ENCODE assay signal across 28 cellular contexts in the genomic region with DNA sequence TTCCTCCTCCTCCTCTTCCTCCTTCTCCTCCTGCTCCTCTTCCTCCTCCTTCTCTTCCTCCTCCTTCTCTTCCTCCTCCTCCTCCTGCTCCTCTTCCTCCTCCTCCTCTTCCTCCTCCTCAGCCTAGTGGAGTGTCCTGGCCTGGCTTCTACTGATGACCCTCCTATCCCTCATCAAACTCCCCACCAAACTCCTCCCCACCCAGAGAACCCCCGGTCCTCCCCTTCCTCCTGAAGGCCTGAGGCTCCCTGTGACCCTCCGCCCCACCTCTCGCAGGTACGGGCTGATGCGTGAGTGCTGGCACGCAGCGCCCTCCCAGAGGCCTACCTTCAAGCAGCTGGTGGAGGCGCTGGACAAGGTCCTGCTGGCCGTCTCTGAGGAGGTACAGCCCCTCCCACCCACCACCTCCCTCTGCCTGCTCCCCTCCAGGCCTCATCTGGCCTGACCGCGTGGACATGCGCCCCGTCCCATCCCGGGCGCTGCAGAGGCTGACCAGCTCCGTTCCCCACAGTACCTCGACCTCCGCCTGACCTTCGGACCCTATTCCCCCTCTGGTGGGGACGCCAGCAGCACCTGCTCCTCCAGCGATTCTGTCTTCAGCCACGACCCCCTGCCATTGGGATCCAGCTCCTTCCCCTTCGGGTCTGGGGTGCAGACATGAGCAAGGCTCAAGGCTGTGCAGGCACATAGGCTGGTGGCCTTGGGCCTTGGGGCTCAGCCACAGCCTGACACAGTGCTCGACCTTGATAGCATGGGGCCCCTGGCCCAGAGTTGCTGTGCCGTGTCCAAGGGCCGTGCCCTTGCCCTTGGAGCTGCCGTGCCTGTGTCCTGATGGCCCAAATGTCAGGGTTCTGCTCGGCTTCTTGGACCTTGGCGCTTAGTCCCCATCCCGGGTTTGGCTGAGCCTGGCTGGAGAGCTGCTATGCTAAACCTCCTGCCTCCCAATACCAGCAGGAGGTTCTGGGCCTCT. TPM values are rescaled to one million over a fixed set of nuclear protein-coding genes. Genes with fewer than 3 reads are reported as not detected.
DNase-seq lines count a peak whose midpoint lies in the region; ATAC-seq and TF ChIP-seq lines count a peak whose summit lies in the region.
"Had no signal": no experiment of that assay in that cellular context is flagged by ENCODE, and none has a peak within 500 bp of the region (broad histone marks: within the 10 kb centered on the region; RNA-seq: fewer than 3 reads in every experiment).

No MANE protein-coding gene starts in this region.

- H3K36me3 ChIP-seq in Caco-2 (ENCODE audit: control insufficient read depth, insufficient read depth, low read length) (peaks cover 7% of the 10 kb centered on the region; the same call in 1 of the 2 replicates), HCT116 (ENCODE audit: control insufficient read depth in 1 of 2, insufficient read depth in 2 of 2, low read length in 2 of 2) (peaks cover 0 to 5% of the 10 kb centered on the region in 2 experiments; a peak in 1 of 4 replicates)
- H3K36me3 ChIP-seq: gastroesophageal sphincter, thyroid gland had no signal

- H2AFZ ChIP-seq in HCT116 (ENCODE audit: low read depth, low read length, poor library complexity, severe bottlenecking), result no peak overlapping the region
- H2AFZ ChIP-seq: hepatocyte, PC-9 had no signal

- TSS peak; percentile 28 for BruUV-seq in Caco-2 (replicated peaks; lab: Mats Ljungman, UMichigan)
- BruUV-seq in HCT116 (replicated peaks; lab: Mats Ljungman, UMichigan), result TSS peak; percentile 40

- DNase-seq in Caco-2 (peak in 1 of 2 experiments; percentile 45), HCT116 (ENCODE audit: low read depth, low spot score) (no peak), left lobe of liver (ENCODE audit: low spot score) (no peak), progenitor cell of endocrine pancreas (ENCODE audit: low spot score, unreplicated experiment) (no peak), T-cell (no peak), GOT3 (lab: John Stamatoyannopoulos, UW) (no peak), LoVo (ENCODE audit: low spot score) (no peak)
- DNase-seq: ACHN; CD8-positive, alpha-beta T cell; DMS153; HFFc6; MM.1S; NCI-H2029 treated with DMSO at 0.1 percent for 48 hours; NCI-H526 treated with DMSO at 0.1 percent for 48 hours; NK-92 treated with Interleukin-12 subunit alpha and Interleukin-12 subunit beta, amount 100 ng/mL, for 24 hours; PC-9; Right ventricle myocardium superior; stimulated activated CD4-positive, alpha-beta T cell treated with anti-CD3 and anti-CD28 coated beads, Interleukin-12 subunit alpha, Interleukin-12 subunit beta, amount 100 ng/mL, for 4 hours; stimulated activated CD4-positive, alpha-beta T cell treated with anti-CD3 and anti-CD28 coated beads, Interleukin-2, amount 100 ng/mL, for 48 hours; thyroid gland had no signal

- H3K4me3 ChIP-seq in Caco-2 (ENCODE audit: low read depth, low read length), result no peak overlapping the region
- no peak overlapping the region for H3K4me3 ChIP-seq in HCT116 (replicated peaks in 1 of 2; ENCODE audit: low read depth in 1 of 2, low read length in 2 of 2)
- H3K4me3 ChIP-seq: gastroesophageal sphincter, hepatocyte, lung, PC-9, thyroid gland had no signal

- H3K9me3 Mint-ChIP-seq in Caco-2 (ENCODE audit: unreplicated experiment), result no peaks in the 10 kb centered on the region
- no peaks in the 10 kb centered on the region for H3K9me3 Mint-ChIP-seq in progenitor cell of endocrine pancreas (ENCODE audit: low read depth)
- no peaks in the 10 kb centered on the region for H3K9me3 Mint-ChIP-seq in T-cell
- H3K9me3 Mint-ChIP-seq: activated naive CD4-positive, alpha-beta T cell treated with anti-CD3 and anti-CD28 coated beads, Interleukin-2, amount 50 U/mL, for 24 hours; activated T-helper 17 cell treated with anti-CD3 and anti-CD28 coated beads, Interleukin-2, amount 50 U/mL, for 72 hours; CD8-positive, alpha-beta T cell; HFFc6 had no signal

- H3K27me3 ChIP-seq in Caco-2 (replicated peaks; ENCODE audit: control insufficient read depth, insufficient read depth, low read length) (no peaks in the 10 kb centered on the region), HCT116 (ENCODE audit: insufficient read depth, low read length) (no peaks in the 10 kb centered on the region)
- H3K27me3 ChIP-seq: hepatocyte, thyroid gland had no signal

- H3K9ac ChIP-seq in HCT116 (ENCODE audit: low read length), result no peak overlapping the region
- H3K9ac ChIP-seq: KMS-11 had no signal

- H3K27me3 Mint-ChIP-seq in Caco-2 (ENCODE audit: insufficient read depth, unreplicated experiment) (no peaks in the 10 kb centered on the region), progenitor cell of endocrine pancreas (no peaks in the 10 kb centered on the region), T-cell (peaks cover 0 to 2% of the 10 kb centered on the region in 2 donors)
- H3K27me3 Mint-ChIP-seq: activated naive CD4-positive, alpha-beta T cell treated with anti-CD3 and anti-CD28 coated beads, Interleukin-2, amount 50 U/mL, for 24 hours; activated T-helper 17 cell treated with anti-CD3 and anti-CD28 coated beads, Interleukin-2, amount 50 U/mL, for 72 hours; B cell had no signal

- H3K27ac Mint-ChIP-seq in Caco-2 (ENCODE audit: unreplicated experiment), result peak overlapping the region; percentile 80
- peak overlapping the region; percentile 81 for H3K27ac Mint-ChIP-seq in progenitor cell of endocrine pancreas
- H3K27ac Mint-ChIP-seq in T-cell, result no peak overlapping the region
- H3K27ac Mint-ChIP-seq: activated naive CD4-positive, alpha-beta T cell treated with anti-CD3 and anti-CD28 coated beads, Interleukin-2, amount 50 U/mL, for 24 hours; activated T-helper 17 cell treated with anti-CD3 and anti-CD28 coated beads, Interleukin-2, amount 50 U/mL, for 72 hours; B cell; CD8-positive, alpha-beta T cell; HFFc6 had no signal

- no peak for TF ChIP-seq RAD21 in HCT116 (IDR thresholded peaks at IDR 0.05; ENCODE audit: low read depth)

- H3K4me3 Mint-ChIP-seq in Caco-2 (ENCODE audit: unreplicated experiment) (no peak overlapping the region), progenitor cell of endocrine pancreas (ENCODE audit: low read depth) (no peak overlapping the region), T-cell (no peak overlapping the region)
- H3K4me3 Mint-ChIP-seq: activated naive CD4-positive, alpha-beta T cell treated with anti-CD3 and anti-CD28 coated beads, Interleukin-2, amount 50 U/mL, for 24 hours; activated T-helper 17 cell treated with anti-CD3 and anti-CD28 coated beads, Interleukin-2, amount 50 U/mL, for 72 hours; B cell; CD8-positive, alpha-beta T cell; HFFc6 had no signal

- TF ChIP-seq POLR2A in HCT116 (IDR thresholded peaks at IDR 0.05; ENCODE audit: borderline replicate concordance, extremely low read depth, insufficient read depth, insufficient read length), result no peak

- H3K4me1 Mint-ChIP-seq in Caco-2 (ENCODE audit: low read depth, unreplicated experiment) (peaks cover 11% of the 10 kb centered on the region), progenitor cell of endocrine pancreas (ENCODE audit: low read depth) (peaks cover 8% of the 10 kb centered on the region), T-cell (no peaks in the 10 kb centered on the region)
- H3K4me1 Mint-ChIP-seq: activated naive CD4-positive, alpha-beta T cell treated with anti-CD3 and anti-CD28 coated beads, Interleukin-2, amount 50 U/mL, for 24 hours; activated T-helper 17 cell treated with anti-CD3 and anti-CD28 coated beads, Interleukin-2, amount 50 U/mL, for 72 hours; B cell had no signal

- no peaks in the 10 kb centered on the region for H3K79me2 ChIP-seq in HCT116 (ENCODE audit: insufficient read depth, low read length)
- H3K79me2 ChIP-seq: hepatocyte had no signal

- TF ChIP-seq CTCF in Caco-2 (IDR thresholded peaks at IDR 0.05; ENCODE audit: insufficient read depth in 1 of 2, low read depth in 1 of 2, low read length in 1 of 2, severe bottlenecking in 1 of 2, unreplicated experiment in 1 of 2) (no peak), HCT116 (IDR thresholded peaks at IDR 0.05 in 2 of 3, conservative IDR thresholded peaks at IDR 0.05 in 1 of 3; ENCODE audit: borderline replicate concordance in 1 of 3, insufficient read depth in 1 of 3, low read depth in 2 of 3, low read length in 2 of 3) (no peak), progenitor cell of endocrine pancreas (IDR thresholded peaks at IDR 0.05; ENCODE audit: unreplicated experiment) (no peak)

- no peaks in the 10 kb centered on the region for H3K9me3 ChIP-seq in Caco-2
- H3K9me3 ChIP-seq in HCT116 (ENCODE audit: control insufficient read depth in 1 of 2, insufficient read depth in 1 of 2, low read depth in 1 of 2, low read length in 2 of 2), result no peaks in the 10 kb centered on the region
- H3K9me3 ChIP-seq: gastroesophageal sphincter, thyroid gland had no signal

- CTCF ChIA-PET in Caco-2 (lab: Charles Lee), result interaction anchor here (1.3 to 3.6 kb wide), 2 partner anchors 11 to 15 kb away, joined by 3 to 15 read pairs; a partner anchor contains a TSS
- CTCF ChIA-PET in HCT116 (lab: Charles Lee), result interaction anchor here (1.0 kb wide), 1 partner anchor 11 kb away, joined by 3 read pairs; a partner anchor contains a TSS
- CTCF ChIA-PET in T-cell (lab: Charles Lee), result interaction anchor here in 1 of 2 donors (0.6 kb wide), 1 partner anchor 10 kb away, joined by 4 read pairs; no protein-coding TSS in a partner anchor

- H4K20me1 ChIP-seq in HCT116 (ENCODE audit: insufficient read depth), result no peaks in the 10 kb centered on the region

- no peak overlapping the region for H3K27ac ChIP-seq in HCT116 (ENCODE audit: low read depth, low read length)
- H3K27ac ChIP-seq: gastroesophageal sphincter, hepatocyte, KMS-11, PC-9, thyroid gland had no signal

- POLR2A ChIA-PET in Caco-2 (lab: Charles Lee), result interaction anchor here (2.5 kb wide), 1 partner anchor 11 kb away, joined by 33 read pairs; a partner anchor contains a TSS
- POLR2A ChIA-PET in HCT116 (lab: Charles Lee), result interaction anchor here (0.5 kb wide), 1 partner anchor 296 kb away, joined by 3 read pairs; no protein-coding TSS in a partner anchor
- POLR2A ChIA-PET in T-cell (lab: Charles Lee), result no interaction called here

- no peaks in the 10 kb centered on the region for H3K9me2 ChIP-seq in HCT116 (ENCODE audit: insufficient read depth)

- no peak overlapping the region for H3K4me2 ChIP-seq in HCT116 (ENCODE audit: low read length)
- H3K4me2 ChIP-seq: hepatocyte, KMS-11, PC-9 had no signal

- intact Hi-C loops in Caco-2 (cut with micrococcal nuclease; ENCODE audit: unreplicated experiment), result no loop called here
- intact Hi-C loops in HCT116 (cut with micrococcal nuclease), result no loop called here

- peaks cover 81% of the 10 kb centered on the region for H3K36me3 Mint-ChIP-seq in Caco-2 (ENCODE audit: insufficient read depth, unreplicated experiment)
- peaks cover 8% of the 10 kb centered on the region for H3K36me3 Mint-ChIP-seq in progenitor cell of endocrine pancreas (ENCODE audit: insufficient read depth)
- H3K36me3 Mint-ChIP-seq in T-cell, result no peaks in the 10 kb centered on the region
- H3K36me3 Mint-ChIP-seq: activated naive CD4-positive, alpha-beta T cell treated with anti-CD3 and anti-CD28 coated beads, Interleukin-2, amount 50 U/mL, for 24 hours; CD8-positive, alpha-beta T cell had no signal

- H3K4me1 ChIP-seq in Caco-2, result peaks cover 19% of the 10 kb centered on the region
- peaks cover 0 to 6% of the 10 kb centered on the region in 2 experiments; a peak in 1 of 4 replicates for H3K4me1 ChIP-seq in HCT116 (ENCODE audit: control insufficient read depth in 1 of 2, insufficient read depth in 2 of 2, low read length in 2 of 2)
- H3K4me1 ChIP-seq: thyroid gland had no signal

- 0 out of 2 replicates have a peak, but pooled peaks have one; percentile 4 for ATAC-seq in HCT116
- peak; percentile 7 for ATAC-seq in left lobe of liver
- ATAC-seq in T-cell (replicated peaks in 1 of 4), result no peak
- no peak for ATAC-seq in HG02884 (IDR thresholded peaks at IDR 0.05; ENCODE audit: unreplicated experiment)
- ATAC-seq: activated T-helper 17 cell treated with anti-CD3 and anti-CD28 coated beads, Interleukin-2, amount 50 U/mL, for 72 hours; CD8-positive, alpha-beta T cell; gastroesophageal sphincter had no signal

- RAD21 ChIA-PET in HCT116 (lab: Charles Lee; ENCODE audit: low non-redundant PET in 1 of 2, low total read pairs in 2 of 2, uncharacterized antibody in 2 of 2, unreplicated experiment in 2 of 2), result no interaction called here

RNA-seq across cellular contexts. Expression of a gene that starts 10.6 kb away (rescaled TPM):
- total RNA-seq in Caco-2 (2022) (186 and 190 TPM in 2 replicates), HCT116 (2021; ENCODE audit: unreplicated experiment) (78.1 TPM), left lobe of liver (89.8 TPM), progenitor cell of endocrine pancreas (244 and 258 TPM in 2 replicates), T-cell (1 to 10 TPM; 1.6 to 5.1 (median 3.2) TPM)
- polyA plus RNA-seq in HCT116 (2012), result 63.9 and 86.8 TPM in 2 replicates

RNA-seq across cellular contexts. Expression of a gene that starts 36.3 kb away (rescaled TPM):
- 60.6 and 67.4 TPM in 2 replicates for total RNA-seq in Caco-2 (2022)
- 58.8 TPM for total RNA-seq in HCT116 (2021; ENCODE audit: unreplicated experiment)
- polyA plus RNA-seq in HCT116 (2012), result 10.3 and 13.0 TPM in 2 replicates
- 30.4 TPM for total RNA-seq in left lobe of liver
- 168 and 178 TPM in 2 replicates for total RNA-seq in progenitor cell of endocrine pancreas
- total RNA-seq in T-cell, result 100 to 1,000 TPM in 3 of 5 donors, 10 to 100 TPM in 2; 89.5 to 113 (median 103) TPM

Comparison
In these comparisons a context has a peak if more than half of its experiments do, and no peak if none do; other contexts are left out.
1. H3K27ac Mint-ChIP-seq: peak in Caco-2 (single experiment) and progenitor cell of endocrine pancreas (single experiment); none in T-cell (0 of 2).
2. ATAC-seq: peak in HCT116 (single experiment) and left lobe of liver (single experiment); none in T-cell (0 of 4) and HG02884 (single experiment).
3. RNA of a gene that starts 10.6 kb away (total RNA-seq): 244 to 258 TPM in progenitor cell of endocrine pancreas, 186 to 190 TPM in Caco-2, 89.8 TPM in left lobe of liver (single experiment) and 78.1 TPM in HCT116 (single experiment); 1.6 to 5.1 TPM in T-cell; every median in the first group is over 10 times any median in the second.
4. POLR2A ChIA-PET loops: an anchor here in Caco-2 (2.5 kb wide) and HCT116 (0.5 kb wide); none called in T-cell.